1 cellular context compared by ENCODE assay signal in genomic region chr6:154227862-154228520, GRCh38.
TF ChIP-seq lines count a peak whose summit lies in the region.

No MANE protein-coding gene starts in this region.

TF ChIP-seq in WTC11, 78 proteins besides CTCF, POLR2A, EP300 and RAD21 (continued from another document):
- TF ChIP-seq ZMAT4 (CRISPR knock-in tag; IDR thresholded peaks at IDR 0.05) (no peak), ZNF512 (CRISPR knock-in tag; IDR thresholded peaks at IDR 0.05; ENCODE audit: borderline replicate concordance) (no peak), PRDM15 (CRISPR knock-in tag; IDR thresholded peaks at IDR 0.05) (no peak), ZNF232 (CRISPR knock-in tag; IDR thresholded peaks at IDR 0.05) (no peak), NR2C2 (CRISPR knock-in tag; IDR thresholded peaks at IDR 0.05) (no peak), MAX (CRISPR knock-in tag; IDR thresholded peaks at IDR 0.05) (no peak), FOXK1 (CRISPR knock-in tag; IDR thresholded peaks at IDR 0.05) (no peak)
- TF ChIP-seq, protein P1, sequence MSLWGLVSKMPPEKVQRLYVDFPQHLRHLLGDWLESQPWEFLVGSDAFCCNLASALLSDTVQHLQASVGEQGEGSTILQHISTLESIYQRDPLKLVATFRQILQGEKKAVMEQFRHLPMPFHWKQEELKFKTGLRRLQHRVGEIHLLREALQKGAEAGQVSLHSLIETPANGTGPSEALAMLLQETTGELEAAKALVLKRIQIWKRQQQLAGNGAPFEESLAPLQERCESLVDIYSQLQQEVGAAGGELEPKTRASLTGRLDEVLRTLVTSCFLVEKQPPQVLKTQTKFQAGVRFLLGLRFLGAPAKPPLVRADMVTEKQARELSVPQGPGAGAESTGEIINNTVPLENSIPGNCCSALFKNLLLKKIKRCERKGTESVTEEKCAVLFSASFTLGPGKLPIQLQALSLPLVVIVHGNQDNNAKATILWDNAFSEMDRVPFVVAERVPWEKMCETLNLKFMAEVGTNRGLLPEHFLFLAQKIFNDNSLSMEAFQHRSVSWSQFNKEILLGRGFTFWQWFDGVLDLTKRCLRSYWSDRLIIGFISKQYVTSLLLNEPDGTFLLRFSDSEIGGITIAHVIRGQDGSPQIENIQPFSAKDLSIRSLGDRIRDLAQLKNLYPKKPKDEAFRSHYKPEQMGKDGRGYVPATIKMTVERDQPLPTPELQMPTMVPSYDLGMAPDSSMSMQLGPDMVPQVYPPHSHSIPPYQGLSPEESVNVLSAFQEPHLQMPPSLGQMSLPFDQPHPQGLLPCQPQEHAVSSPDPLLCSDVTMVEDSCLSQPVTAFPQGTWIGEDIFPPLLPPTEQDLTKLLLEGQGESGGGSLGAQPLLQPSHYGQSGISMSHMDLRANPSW (CRISPR knock-in tag; conservative IDR thresholded peaks at IDR 0.05; ENCODE audit: low read depth) = no peak
